Comparison of ENCODE assay signal across 15 cellular contexts in the genomic region with DNA sequence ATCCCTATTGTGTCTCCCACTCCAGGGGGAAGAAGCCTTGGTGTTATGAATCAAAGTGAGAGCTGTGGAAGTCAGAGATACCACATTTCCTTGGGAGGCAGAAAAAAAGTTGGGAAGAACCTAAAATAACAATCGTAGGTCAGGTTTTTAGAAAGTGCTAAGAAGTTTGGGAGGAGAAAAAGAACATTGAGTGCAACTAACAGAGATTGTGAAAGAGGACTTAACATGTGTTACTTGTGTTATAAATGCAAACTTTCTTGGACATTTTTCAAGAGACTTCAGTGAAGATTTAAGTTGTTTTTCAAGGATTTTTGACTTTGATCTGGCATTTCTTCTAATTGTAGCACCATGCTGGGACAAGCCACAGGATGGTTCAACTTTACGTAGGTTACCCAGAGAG. TPM values are rescaled to one million over a fixed set of nuclear protein-coding genes. Genes with fewer than 3 reads are reported as not detected.
DNase-seq lines count a peak whose midpoint lies in the region; ATAC-seq and TF ChIP-seq lines count a peak whose summit lies in the region.
"Had no signal": no experiment of that assay in that cellular context is flagged by ENCODE, and none has a peak within 500 bp of the region (broad histone marks: within the 10 kb centered on the region; RNA-seq: fewer than 3 reads in every experiment).

No MANE protein-coding gene starts in this region.

- H3K9me3 Mint-ChIP-seq in CD4-positive, CD25-positive, alpha-beta regulatory T cell: no peaks in the 10 kb centered on the region
- H3K9me3 Mint-ChIP-seq in IgD-negative memory B cell: no peaks in the 10 kb centered on the region
- no peaks in the 10 kb centered on the region for H3K9me3 Mint-ChIP-seq in HFFc6
- H3K9me3 Mint-ChIP-seq: brain had no signal

- H3K36me3 Mint-ChIP-seq in CD4-positive, CD25-positive, alpha-beta regulatory T cell: peaks cover 81% of the 10 kb centered on the region
- H3K36me3 Mint-ChIP-seq in IgD-negative memory B cell (peaks cover 14% of the 10 kb centered on the region), HFFc6 (ENCODE audit: low read depth) (no peaks in the 10 kb centered on the region)
- H3K36me3 Mint-ChIP-seq: brain had no signal

- no peaks in the 10 kb centered on the region for H3K27me3 Mint-ChIP-seq in CD4-positive, CD25-positive, alpha-beta regulatory T cell
- no peaks in the 10 kb centered on the region for H3K27me3 Mint-ChIP-seq in IgD-negative memory B cell
- no peaks in the 10 kb centered on the region; the same call in 1 of the 2 replicates for H3K27me3 Mint-ChIP-seq in HFFc6 (ENCODE audit: insufficient read depth)
- H3K27me3 Mint-ChIP-seq: brain had no signal

- H3K4me3 ChIP-seq in CD4-positive, CD25-positive, alpha-beta regulatory T cell (ENCODE audit: low read depth, low read length): peak overlapping the region; percentile 100
- H3K4me3 ChIP-seq in choroid plexus epithelial cell (ENCODE audit: low read depth, low read length) (no peak overlapping the region), neutrophil (ENCODE audit: low read depth in 1 of 2, low read length in 1 of 2) (no peak overlapping the region)

- H3K27ac ChIP-seq in CD4-positive, CD25-positive, alpha-beta regulatory T cell (ENCODE audit: insufficient read depth, low read length, poor library complexity, severe bottlenecking): peak overlapping the region; percentile 99
- peak overlapping the region; percentile 95 for H3K27ac ChIP-seq in neutrophil

- H3K36me3 ChIP-seq in CD4-positive, CD25-positive, alpha-beta regulatory T cell (ENCODE audit: control insufficient read depth, insufficient read depth, low read length): peaks cover 93% of the 10 kb centered on the region
- peaks cover 100% of the 10 kb centered on the region for H3K36me3 ChIP-seq in neutrophil

- DNase-seq in CD4-positive, CD25-positive, alpha-beta regulatory T cell: no peak
- DNase-seq in choroid plexus epithelial cell (ENCODE audit: low read depth) (peak; percentile 60), cerebellar cortex (ENCODE audit: low spot score) (no peak), HFFc6 (no peak), ecto neural progenitor cell (ENCODE audit: low spot score) (no peak)
- DNase-seq: activated CD8-positive, alpha-beta memory T cell treated with anti-CD3 and anti-CD28 coated beads, Interleukin-2, amount 50 U/mL, for 48 hours; mesendoderm; NCI-H526; stimulated activated CD8-positive, alpha-beta memory T cell treated with anti-CD3 and anti-CD28 coated beads, Interleukin-4, amount 100 ng/mL, for 48 hours had no signal

- no peak for ATAC-seq in CD4-positive, CD25-positive, alpha-beta regulatory T cell (ENCODE audit: low read depth in 2 of 2)
- ATAC-seq in HG03442 (IDR thresholded peaks at IDR 0.05; ENCODE audit: unreplicated experiment): no peak

- H3K4me1 Mint-ChIP-seq in CD4-positive, CD25-positive, alpha-beta regulatory T cell: peaks cover 54 to 81% (median 65%) of the 10 kb centered on the region in 4 donors
- peaks cover 36 to 47% (median 45%) of the 10 kb centered on the region in 3 donors for H3K4me1 Mint-ChIP-seq in IgD-negative memory B cell
- peaks cover 45% of the 10 kb centered on the region for H3K4me1 Mint-ChIP-seq in HFFc6 (ENCODE audit: low read depth)

- peak overlapping the region; percentile 68 to 98 (median 94) for H3K27ac Mint-ChIP-seq in CD4-positive, CD25-positive, alpha-beta regulatory T cell
- H3K27ac Mint-ChIP-seq in IgD-negative memory B cell (peak overlapping the region; percentile 68 to 92 (median 90)), HFFc6 (no peak overlapping the region)
- H3K27ac Mint-ChIP-seq: brain had no signal

- H3K27me3 ChIP-seq in CD4-positive, CD25-positive, alpha-beta regulatory T cell (ENCODE audit: control insufficient read depth, insufficient read depth, low read length): no peaks in the 10 kb centered on the region
- no peaks in the 10 kb centered on the region for H3K27me3 ChIP-seq in neutrophil

- H3K4me3 Mint-ChIP-seq in CD4-positive, CD25-positive, alpha-beta regulatory T cell: peak overlapping the region; percentile 29 to 91 (median 63)
- H3K4me3 Mint-ChIP-seq in IgD-negative memory B cell (peak overlapping the region in 1 of 4 donors; percentile 42), HFFc6 (no peak overlapping the region)
- H3K4me3 Mint-ChIP-seq: brain had no signal

- no peaks in the 10 kb centered on the region for H3K9me3 ChIP-seq in CD4-positive, CD25-positive, alpha-beta regulatory T cell (ENCODE audit: control insufficient read depth in 2 of 2, low read length in 2 of 2)
- H3K9me3 ChIP-seq in neutrophil: no peaks in the 10 kb centered on the region

- TF ChIP-seq CTCF in choroid plexus epithelial cell (conservative IDR thresholded peaks at IDR 0.05; ENCODE audit: low read depth, low read length) (no peak), neutrophil (IDR thresholded peaks at IDR 0.05) (no peak), HFFc6 (IDR thresholded peaks at IDR 0.05) (no peak)

- H3K4me1 ChIP-seq in CD4-positive, CD25-positive, alpha-beta regulatory T cell (ENCODE audit: control insufficient read depth, insufficient read depth, low read length, poor library complexity, severe bottlenecking): peaks cover 65% of the 10 kb centered on the region
- H3K4me1 ChIP-seq in neutrophil (ENCODE audit: control insufficient read depth in 1 of 2, insufficient read depth in 1 of 2, low read depth in 1 of 2, low read length in 1 of 2): peaks cover 38 to 41% of the 10 kb centered on the region in 2 experiments

RNA-seq across cellular contexts. Expression of a gene that starts 7.8 kb away (rescaled TPM):
- 25.4 TPM for total RNA-seq in CD4-positive, CD25-positive, alpha-beta regulatory T cell
- 1 to 10 TPM; 5.3 to 8.0 (median 6.2) TPM for polyA plus RNA-seq in CD4-positive, CD25-positive, alpha-beta regulatory T cell
- polyA plus RNA-seq in IgD-negative memory B cell: 1.9 TPM
- total RNA-seq in HFFc6 (2021; fragmentation: NEBNext Ultra II Directional; extraction: Animal tissue kit (Norgen Biotek cat#: 25700)): not detected

RNA-seq across cellular contexts. Expression of a gene that starts 15.2 kb away (rescaled TPM):
- total RNA-seq in CD4-positive, CD25-positive, alpha-beta regulatory T cell: 1,263 TPM
- polyA plus RNA-seq in CD4-positive, CD25-positive, alpha-beta regulatory T cell: 1,000 to 10,000 TPM; 3,550 to 4,641 (median 3,982) TPM
- 2,289 TPM for polyA plus RNA-seq in IgD-negative memory B cell
- total RNA-seq in HFFc6 (2021; fragmentation: NEBNext Ultra II Directional; extraction: Animal tissue kit (Norgen Biotek cat#: 25700)): 1 to 10 TPM in 4 of 6 experiments, under 1 TPM in 2; 0.76 to 4.8 (median 3.0) TPM

RNA-seq across cellular contexts. Expression of a gene that starts 26.7 kb away (rescaled TPM):
- total RNA-seq in CD4-positive, CD25-positive, alpha-beta regulatory T cell: not detected
- not detected for polyA plus RNA-seq in CD4-positive, CD25-positive, alpha-beta regulatory T cell
- polyA plus RNA-seq in IgD-negative memory B cell: not detected
- total RNA-seq in HFFc6 (2021; fragmentation: NEBNext Ultra II Directional; extraction: Animal tissue kit (Norgen Biotek cat#: 25700)): not detected
- total RNA-seq: posterior vena cava had no signal
- polyA plus RNA-seq: BJ had no signal

Comparison
In these comparisons a context has a peak if more than half of its experiments do, and no peak if none do; other contexts are left out.
1. RNA of a gene that starts 7.8 kb away (total RNA-seq): 25.4 TPM in CD4-positive, CD25-positive, alpha-beta regulatory T cell (single experiment); not detected in HFFc6; every median in the first group is over 10 times any median in the second.
2. RNA of a gene that starts 15.2 kb away (total RNA-seq): 1,263 TPM in CD4-positive, CD25-positive, alpha-beta regulatory T cell (single experiment); 0.76 to 4.8 TPM in HFFc6; every median in the first group is over 100 times any median in the second.